Comparison of ENCODE assay signal across 8 cellular contexts in the genomic region with DNA sequence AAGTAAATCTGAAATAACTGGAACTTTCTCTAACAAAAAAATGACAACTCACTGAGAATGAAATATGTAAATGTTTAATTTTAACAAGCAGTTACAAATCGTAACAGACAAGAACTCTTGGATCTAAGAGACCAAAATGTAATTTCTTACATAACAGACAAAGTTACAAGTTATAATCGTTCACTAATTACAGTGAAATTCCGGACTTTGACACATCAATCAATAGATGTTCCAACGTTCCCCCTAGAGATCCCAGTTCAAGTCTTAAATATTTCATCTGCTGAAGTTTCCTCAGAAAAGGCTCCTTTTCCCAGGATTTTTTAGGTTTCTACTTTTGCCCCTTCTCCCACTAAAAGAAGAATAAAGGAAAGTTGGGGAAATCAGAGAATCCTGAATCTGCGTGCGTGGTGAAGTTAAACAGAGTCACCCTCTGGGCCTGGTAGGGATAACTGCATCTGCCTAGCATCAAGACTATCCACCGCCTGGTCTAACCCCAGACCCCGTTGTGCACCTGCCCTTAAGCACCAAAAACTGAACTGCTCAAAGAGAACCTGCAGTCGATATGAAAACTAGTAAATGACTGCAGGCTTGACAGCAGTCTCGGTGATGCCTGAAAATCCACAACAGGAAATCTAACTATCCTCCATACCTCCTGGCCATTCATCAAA. TPM values are rescaled to one million over a fixed set of nuclear protein-coding genes. Genes with fewer than 3 reads are reported as not detected.
DNase-seq lines count a peak whose midpoint lies in the region; ATAC-seq and TF ChIP-seq lines count a peak whose summit lies in the region.

No MANE protein-coding gene starts in this region.

- TF ChIP-seq CTCF in IMR-90 (conservative IDR thresholded peaks at IDR 0.05; ENCODE audit: low read depth, low read length) (no peak), smooth muscle cell (IDR thresholded peaks at IDR 0.05; ENCODE audit: borderline replicate concordance, insufficient read depth, poor library complexity, severe bottlenecking) (no peak)

- peaks cover 9% of the 10 kb centered on the region for H3F3A ChIP-seq in smooth muscle cell (ENCODE audit: low read depth)

- TF ChIP-seq RAD21 in IMR-90 (IDR thresholded peaks at IDR 0.05; ENCODE audit: low read length): no peak

- POLR2A ChIA-PET in IMR-90 (lab: Charles Lee; ENCODE audit: unreplicated experiment): no interaction called here

- peak overlapping the region; percentile 42 to 78; a peak in 3 of 4 replicates for H4K8ac ChIP-seq in IMR-90 (ENCODE audit: low read depth in 2 of 2, low read length in 2 of 2)

- no peak overlapping the region for H3K18ac ChIP-seq in IMR-90 (ENCODE audit: low read depth, low read length)

- peaks cover 28% of the 10 kb centered on the region; the same call in 1 of the 2 replicates for H4K20me1 ChIP-seq in IMR-90 (ENCODE audit: insufficient read depth, low read length)
- H4K20me1 ChIP-seq in smooth muscle cell (ENCODE audit: low read depth): peaks cover 48% of the 10 kb centered on the region

- peak; percentile 18 for DNase-seq in NCI-H146 (lab: John Stamatoyannopoulos, UW)
- DNase-seq in NCI-H146 treated with DMSO at 0.1 percent for 48 hours (lab: John Stamatoyannopoulos, UW; ENCODE audit: unreplicated experiment): no peak
- DNase-seq in IMR-90: peak; percentile 30
- peak; percentile 36 for DNase-seq in activated naive CD4-positive, alpha-beta T cell treated with anti-CD3 and anti-CD28 coated beads, Interleukin-2, amount 10 ng/mL, durations not matched to agents 7 days and 5 days
- DNase-seq in iPS DF 6.9 (ENCODE audit: low read depth, low spot score): no peak
- no peak for DNase-seq in smooth muscle cell (lab: John Stamatoyannopoulos, UW; ENCODE audit: unreplicated experiment)
- no peak for DNase-seq in NCI-H187 treated with DMSO at 0.1 percent for 48 hours (lab: John Stamatoyannopoulos, UW)

- intact Hi-C loops in IMR-90 (cut with micrococcal nuclease): loop anchor here (5.0 kb wide), 2 partner anchors 175 to 260 kb away; partner anchors contain the start of genes CASP3, CENPU and PRIMPOL

- dilution Hi-C loops in IMR-90 (cut with HindIII; ENCODE audit: low sequenced_read_pairs, unreplicated experiment): no loop called here

- peak overlapping the region; percentile 89 for H3K27ac ChIP-seq in IMR-90 (ENCODE audit: insufficient read depth, low read length)
- no peak overlapping the region for H3K27ac ChIP-seq in iPS DF 6.9 (ENCODE audit: low read length)
- peak overlapping the region; percentile 92 for H3K27ac ChIP-seq in smooth muscle cell (ENCODE audit: low read depth)

- H3K9me3 ChIP-seq in IMR-90 (ENCODE audit: control insufficient read depth, insufficient read depth, low read length) (no peaks in the 10 kb centered on the region), iPS DF 6.9 (ENCODE audit: control insufficient read depth, insufficient read depth, low read length) (no peaks in the 10 kb centered on the region), smooth muscle cell (replicated peaks; ENCODE audit: low read depth) (no peaks in the 10 kb centered on the region)

- H3K14ac ChIP-seq in IMR-90 (replicated peaks; ENCODE audit: low read depth, low read length): peak overlapping the region; percentile 88

- H3K36me3 ChIP-seq in IMR-90 (ENCODE audit: control insufficient read depth, insufficient read depth, low read length) (0 out of 2 replicates have a peak, but pooled peaks cover 2% of the 10 kb centered on the region), iPS DF 6.9 (ENCODE audit: control insufficient read depth, insufficient read depth, low read length) (no peaks in the 10 kb centered on the region), smooth muscle cell (ENCODE audit: low read depth) (no peaks in the 10 kb centered on the region)

- peak overlapping the region; percentile 47 for H2AK5ac ChIP-seq in IMR-90 (ENCODE audit: low read depth, low read length)

- peaks cover 16% of the 10 kb centered on the region for H3K9me1 ChIP-seq in IMR-90 (ENCODE audit: insufficient read depth, low read length)

- peak overlapping the region; percentile 71 for H3K4me2 ChIP-seq in IMR-90 (ENCODE audit: low read depth, low read length)
- peak overlapping the region; percentile 98 for H3K4me2 ChIP-seq in smooth muscle cell

- no peaks in the 10 kb centered on the region for H3K9me3 Mint-ChIP-seq in activated naive CD4-positive, alpha-beta T cell treated with anti-CD3 and anti-CD28 coated beads, Interleukin-2, amount 10 ng/mL, durations not matched to agents 7 days and 5 days

- H3K56ac ChIP-seq in IMR-90 (ENCODE audit: extremely low read depth, insufficient read depth, low read length): peak overlapping the region; percentile 46

- peak overlapping the region; percentile 74 for H2AK9ac ChIP-seq in IMR-90 (replicated peaks; ENCODE audit: low read depth, low read length, poor library complexity)

- H3K23ac ChIP-seq in IMR-90 (ENCODE audit: low read depth, low read length): peak overlapping the region; percentile 70

- H3K4me3 ChIP-seq in IMR-90 (ENCODE audit: insufficient read depth, low read depth, low read length): peak overlapping the region; percentile 78
- H3K4me3 ChIP-seq in iPS DF 6.9 (ENCODE audit: low read length): peak overlapping the region; percentile 78; the same call in 1 of the 2 replicates
- H3K4me3 ChIP-seq in smooth muscle cell: peak overlapping the region; percentile 95

- peak overlapping the region; percentile 90 for H3K27ac Mint-ChIP-seq in activated naive CD4-positive, alpha-beta T cell treated with anti-CD3 and anti-CD28 coated beads, Interleukin-2, amount 10 ng/mL, durations not matched to agents 7 days and 5 days

- no peaks in the 10 kb centered on the region for H3K27me3 ChIP-seq in IMR-90 (ENCODE audit: control insufficient read depth, insufficient read depth, low read length)
- H3K27me3 ChIP-seq in iPS DF 6.9 (ENCODE audit: control insufficient read depth, insufficient read depth, low read length): no peaks in the 10 kb centered on the region
- no peaks in the 10 kb centered on the region for H3K27me3 ChIP-seq in smooth muscle cell (ENCODE audit: low read depth)

- H3K79me1 ChIP-seq in IMR-90 (ENCODE audit: low read depth in 1 of 2, low read length in 2 of 2): peaks cover 25 to 65% of the 10 kb centered on the region in 2 experiments

- peak overlapping the region; percentile 2; the same call in 1 of the 2 replicates for H4K5ac ChIP-seq in IMR-90 (ENCODE audit: low read depth, low read length)

- WGBS in IMR-90 (ENCODE audit: extremely low coverage in 2 of 2, insufficient read length in 1 of 2), 2 experiments: 43% methylated on average over 4 of the region's 10 CpGs; no CpG with 5 or more reads in 1 of the 2 experiments
- no CpG with 5 or more reads among the region's 10 CpGs for WGBS in iPS DF 6.9 (ENCODE audit: insufficient coverage, insufficient read length)
- WGBS in smooth muscle cell (ENCODE audit: low lambda C conversion rate): 45% methylated on average over 10 of the region's 10 CpGs

- H3K79me2 ChIP-seq in smooth muscle cell (ENCODE audit: low read depth): peaks cover 62% of the 10 kb centered on the region

- no TSS peak for BruUV-seq in IMR-90 (replicated peaks; lab: Mats Ljungman, UMichigan)

- peak; percentile 2; the same call in 1 of the 2 replicates for TF ChIP-seq POLR2A in IMR-90 (IDR thresholded peaks at IDR 0.05; ENCODE audit: low read depth, low read length)

- in situ Hi-C loops in IMR-90 (cut with MboI; ENCODE audit: low sequenced_read_pairs): no loop called here

- peak overlapping the region; percentile 79 for H4K91ac ChIP-seq in IMR-90 (ENCODE audit: insufficient read depth, low read depth, low read length)

- H3K4me1 Mint-ChIP-seq in activated naive CD4-positive, alpha-beta T cell treated with anti-CD3 and anti-CD28 coated beads, Interleukin-2, amount 10 ng/mL, durations not matched to agents 7 days and 5 days: peaks cover 60% of the 10 kb centered on the region

- H2BK20ac ChIP-seq in IMR-90 (ENCODE audit: low read depth, low read length): no peak overlapping the region

- no peaks in the 10 kb centered on the region for H3K27me3 Mint-ChIP-seq in activated naive CD4-positive, alpha-beta T cell treated with anti-CD3 and anti-CD28 coated beads, Interleukin-2, amount 10 ng/mL, durations not matched to agents 7 days and 5 days

- H3K9ac ChIP-seq in IMR-90 (ENCODE audit: low read depth, low read length): peak overlapping the region; percentile 43
- peak overlapping the region; percentile 82 for H3K9ac ChIP-seq in smooth muscle cell (ENCODE audit: low read depth)

- H2BK15ac ChIP-seq in IMR-90 (ENCODE audit: low read depth, low read length): peak overlapping the region; percentile 22; the same call in 2 of the 3 replicates

- H2BK120ac ChIP-seq in IMR-90 (ENCODE audit: low read depth, low read length): peak overlapping the region; percentile 86; the same call in 1 of the 2 replicates

- peaks cover 54% of the 10 kb centered on the region for H3K36me3 Mint-ChIP-seq in activated naive CD4-positive, alpha-beta T cell treated with anti-CD3 and anti-CD28 coated beads, Interleukin-2, amount 10 ng/mL, durations not matched to agents 7 days and 5 days

- ATAC-seq in IMR-90 (ENCODE audit: low read depth): no peak
- ATAC-seq in HG02938 (IDR thresholded peaks at IDR 0.05; ENCODE audit: unreplicated experiment): no peak

- H2AFZ ChIP-seq in IMR-90 (replicated peaks; ENCODE audit: low read length, poor library complexity): peak overlapping the region; percentile 93
- peak overlapping the region; percentile 93 for H2AFZ ChIP-seq in smooth muscle cell (ENCODE audit: low read depth)

- CTCF ChIA-PET in IMR-90 (lab: Yijun Ruan, JAX): no interaction called here
- CTCF ChIA-PET in activated naive CD4-positive, alpha-beta T cell treated with anti-CD3 and anti-CD28 coated beads, Interleukin-2, amount 10 ng/mL, durations not matched to agents 7 days and 5 days (lab: Charles Lee): no interaction called here

- H3K4me1 ChIP-seq in IMR-90 (ENCODE audit: control insufficient read depth, insufficient read depth, low read length) (peaks cover 4% of the 10 kb centered on the region; the same call in 1 of the 2 replicates), iPS DF 6.9 (ENCODE audit: control insufficient read depth, insufficient read depth, low read length) (peaks cover 6% of the 10 kb centered on the region; the same call in 1 of the 2 replicates), smooth muscle cell (ENCODE audit: low read depth) (peaks cover 6% of the 10 kb centered on the region)

- peak overlapping the region; percentile 87 for H3K4me3 Mint-ChIP-seq in activated naive CD4-positive, alpha-beta T cell treated with anti-CD3 and anti-CD28 coated beads, Interleukin-2, amount 10 ng/mL, durations not matched to agents 7 days and 5 days

- peak overlapping the region; percentile 84 for H2BK5ac ChIP-seq in IMR-90 (ENCODE audit: low read depth, low read length, poor library complexity, severe bottlenecking)

- peak overlapping the region; percentile 87 for H3K4ac ChIP-seq in IMR-90 (ENCODE audit: low read depth, low read length)

RNA-seq across cellular contexts. Expression of gene IRF2, which starts 2.3 kb away (rescaled TPM):
- total RNA-seq in IMR-90 (2012; rRNA removed): 20.3 and 21.9 TPM in 2 replicates
- polyA plus RNA-seq in IMR-90 (2012; rRNA removed): 16.5 and 20.6 TPM in 2 replicates
- 9.5 and 12.3 TPM in 2 replicates for polyA plus RNA-seq in IMR-90 (2012; cell fraction: cytosol; rRNA removed)
- polyA plus RNA-seq in IMR-90 (2012; cell fraction: nucleus; rRNA removed; ENCODE audit: low replicate concordance): 9.2 and 22.4 TPM in 2 replicates
- 18.4 and 21.6 TPM in 2 replicates for total RNA-seq in smooth muscle cell
- polyA plus RNA-seq in smooth muscle cell: 6.6 and 10.2 TPM in 2 replicates

Comparison
In these comparisons a context has a peak if more than half of its experiments do, and no peak if none do; other contexts are left out.
1. DNase-seq: peak in NCI-H146 (single experiment), IMR-90 (single experiment) and activated naive CD4-positive, alpha-beta T cell treated with anti-CD3 and anti-CD28 coated beads, Interleukin-2, amount 10 ng/mL, durations not matched to agents 7 days and 5 days (single experiment); none in NCI-H146 treated with DMSO at 0.1 percent for 48 hours (single experiment), iPS DF 6.9 (single experiment), smooth muscle cell (single experiment) and NCI-H187 treated with DMSO at 0.1 percent for 48 hours (single experiment).
2. Peak in every context shown above with its lines, with median percentiles within 50 percentile points of each other: H3K4me3 ChIP-seq.